Comparison of ENCODE assay signal across 1 cellular context in genomic region chr1:231421971-231422797, GRCh38.
TF ChIP-seq lines count a peak whose summit lies in the region.

Gene EGLN1 (minus strand): TSS chr1:231422287. CDS start chr1:231421888, 399 bp downstream.

TF ChIP-seq in H1, 55 proteins besides CTCF, POLR2A, EP300 and RAD21 (continued from another document):
- TF ChIP-seq CHD7 (IDR thresholded peaks at IDR 0.05; ENCODE audit: insufficient replicate concordance, low read length) (no peak), RFX5 (IDR thresholded peaks at IDR 0.05; ENCODE audit: borderline replicate concordance, low read depth, low read length) (no peak), NANOG (IDR thresholded peaks at IDR 0.05; ENCODE audit: insufficient read depth, low read depth, low read length, poor library complexity, severe bottlenecking) (no peak), YY1 (IDR thresholded peaks at IDR 0.05; ENCODE audit: low read depth, low read length) (peak; percentile 92), MAX (IDR thresholded peaks at IDR 0.05) (peak; percentile 42; the same call in 1 of the 2 replicates), RBBP5 (IDR thresholded peaks at IDR 0.05; ENCODE audit: borderline replicate concordance, low read depth, low read length) (peak; percentile 66; the same call in 1 of the 2 replicates), SRF (IDR thresholded peaks at IDR 0.05; ENCODE audit: low read depth, low read length) (no peak), ASH2L (IDR thresholded peaks at IDR 0.05; ENCODE audit: low read length) (peak; percentile 4), SIX5 (IDR thresholded peaks at IDR 0.05; ENCODE audit: low read depth, low read length) (no peak), FOSL1 (IDR thresholded peaks at IDR 0.05; ENCODE audit: insufficient read depth, low read depth, low read length) (no peak), TAF7 (optimal IDR thresholded peaks at IDR 0.05; ENCODE audit: borderline replicate concordance, low read depth, low read length) (no peak), GABPA (IDR thresholded peaks at IDR 0.05; ENCODE audit: borderline replicate concordance, insufficient read depth, low read length) (no peak), CREB1 (IDR thresholded peaks at IDR 0.05) (no peak; the same call in 1 of the 2 replicates), GTF2F1 (IDR thresholded peaks at IDR 0.05; ENCODE audit: borderline replicate concordance, low read depth, low read length) (no peak), BCL11A (IDR thresholded peaks at IDR 0.05; ENCODE audit: low read depth in 2 of 2, low read length in 2 of 2) (no peak), ZNF274 (IDR thresholded peaks at IDR 0.05; ENCODE audit: borderline replicate concordance, extremely low read depth, low read length) (no peak), CBX8 (IDR thresholded peaks at IDR 0.05; ENCODE audit: borderline replicate concordance, low read depth, low read length) (no peak), SP1 (IDR thresholded peaks at IDR 0.05; ENCODE audit: low read depth, low read length) (no peak), BRCA1 (IDR thresholded peaks at IDR 0.05; ENCODE audit: low read depth, low read length) (no peak), SAP30 (IDR thresholded peaks at IDR 0.05; ENCODE audit: insufficient read depth, insufficient replicate concordance, low read length) (no peak), SIN3A (conservative IDR thresholded peaks at IDR 0.05 in 1 of 2, IDR thresholded peaks at IDR 0.05 in 1 of 2; ENCODE audit: low read depth in 1 of 2, low read length in 2 of 2) (no peak; a peak in 1 of 4 replicates), E2F6 (IDR thresholded peaks at IDR 0.05) (no peak), RXRA (IDR thresholded peaks at IDR 0.05; ENCODE audit: insufficient read depth, low read depth, low read length) (no peak), MAFK (IDR thresholded peaks at IDR 0.05; ENCODE audit: low read depth, low read length) (no peak), POU5F1 (IDR thresholded peaks at IDR 0.05; ENCODE audit: low read depth, low read length) (no peak), KDM1A (IDR thresholded peaks at IDR 0.05; ENCODE audit: borderline replicate concordance, low read length) (0 out of 2 replicates have a peak, but pooled peaks have one; percentile 28), CBX5 (IDR thresholded peaks at IDR 0.05; ENCODE audit: low read depth, low read length) (no peak), TAF1 (IDR thresholded peaks at IDR 0.05; ENCODE audit: low read depth, low read length) (peak; percentile 70; the same call in 1 of the 2 replicates), POLR2AphosphoS5 (IDR thresholded peaks at IDR 0.05; ENCODE audit: low read depth, low read length) (peak; percentile 62; the same call in 1 of the 2 replicates), CEBPB (IDR thresholded peaks at IDR 0.05; ENCODE audit: low read depth, low read length) (no peak), SUZ12 (IDR thresholded peaks at IDR 0.05; ENCODE audit: low read length) (no peak), HDAC2 (IDR thresholded peaks at IDR 0.05; ENCODE audit: borderline replicate concordance in 1 of 2, low read depth in 2 of 2, low read length in 2 of 2) (no peak), KDM5A (IDR thresholded peaks at IDR 0.05; ENCODE audit: low read length) (no peak; the same call in 1 of the 2 replicates), ATF3 (IDR thresholded peaks at IDR 0.05; ENCODE audit: insufficient read depth, low read depth, low read length) (no peak), TEAD4 (IDR thresholded peaks at IDR 0.05; ENCODE audit: low read depth, low read length) (no peak), TBP (IDR thresholded peaks at IDR 0.05; ENCODE audit: low read depth, low read length) (peak; percentile 31; the same call in 1 of the 2 replicates), KDM4A (IDR thresholded peaks at IDR 0.05; ENCODE audit: low read depth, low read length, severe bottlenecking) (peak; percentile 89), ATF2 (IDR thresholded peaks at IDR 0.05; ENCODE audit: low read length) (no peak), CHD1 (IDR thresholded peaks at IDR 0.05; ENCODE audit: low read depth, low read length) (no peak), USF2 (IDR thresholded peaks at IDR 0.05; ENCODE audit: low read length) (no peak)
